14 cellular contexts compared by ENCODE assay signal in genomic region chr2:158045362-158045761, GRCh38. TPM values are rescaled to one million over a fixed set of nuclear protein-coding genes. Genes with fewer than 3 reads are reported as not detected.
DNase-seq lines count a peak whose midpoint lies in the region; ATAC-seq, FAIRE-seq and TF ChIP-seq lines count a peak whose summit lies in the region.
"Had no signal": no experiment of that assay in that cellular context is flagged by ENCODE, and none has a peak within 500 bp of the region (broad histone marks: within the 10 kb centered on the region; RNA-seq: fewer than 3 reads in every experiment).

No MANE protein-coding gene starts in this region.

- H3K79me2 ChIP-seq in GM12878 (ENCODE audit: control insufficient read depth, insufficient read depth, low read length): no peaks in the 10 kb centered on the region

- CTCF ChIA-PET in GM12878 (lab: Yijun Ruan, JAX): no interaction called here

- POLR2A ChIA-PET in GM12878 (lab: Charles Lee): no interaction called here

- H3K36me3 ChIP-seq in GM12878 (ENCODE audit: control insufficient read depth in 2 of 2, insufficient read depth in 2 of 2, low read length in 1 of 2) (no peaks in the 10 kb centered on the region), liver (ENCODE audit: control insufficient read depth in 4 of 4, insufficient read depth in 3 of 4, low read depth in 1 of 4, low read length in 3 of 4) (no peaks in the 10 kb centered on the region)
- H3K36me3 ChIP-seq: spleen had no signal

- ATAC-seq in GM12878 (no peak), omental fat pad (ENCODE audit: low FRiP score) (no peak)
- ATAC-seq: CD8-positive, alpha-beta T cell; left ventricle myocardium superior had no signal

- in situ Hi-C loops in GM12878 (cut with MboI): no loop called here

- no peak overlapping the region for H3K4me3 ChIP-seq in GM12878
- no peak overlapping the region for H3K4me3 ChIP-seq in liver (ENCODE audit: low read depth in 1 of 3, low read length in 3 of 3)
- H3K4me3 ChIP-seq: spleen, testis had no signal

- no TSS peak for BruUV-seq in GM12878 (replicated peaks; lab: Mats Ljungman, UMichigan)

- no peak overlapping the region for H3K9ac ChIP-seq in GM12878 (ENCODE audit: control insufficient read depth, insufficient read depth, low read length)
- H3K9ac ChIP-seq in liver (ENCODE audit: low read depth in 1 of 2, low read length in 2 of 2): no peak overlapping the region

- TF ChIP-seq CTCF in D721Med (IDR thresholded peaks at IDR 0.05; ENCODE audit: insufficient read depth, missing control alignments): peak; percentile 1
- TF ChIP-seq CTCF in GM12878 (IDR thresholded peaks at IDR 0.05 in 2 of 3, conservative IDR thresholded peaks at IDR 0.05 in 1 of 3; ENCODE audit: control insufficient read depth in 2 of 3, extremely low read depth in 1 of 3, insufficient read depth in 1 of 3, low read depth in 3 of 3, low read length in 3 of 3): 0 out of 6 replicates have a peak, but pooled peaks of 1 of the 3 experiments have one; percentile 7
- TF ChIP-seq CTCF in liver (IDR thresholded peaks at IDR 0.05; ENCODE audit: low read depth, low read length, missing input control): peak; percentile 18
- no peak for TF ChIP-seq CTCF in omental fat pad (IDR thresholded peaks at IDR 0.05)

- no peak overlapping the region for H2AFZ ChIP-seq in GM12878 (ENCODE audit: control insufficient read depth, low read depth, low read length)

- FAIRE-seq in D721Med (lab: Jason Lieb, UNC) (no peak), GM12878 (lab: Jason Lieb, UNC) (no peak)

- TF ChIP-seq EP300 in GM12878 (IDR thresholded peaks at IDR 0.05; ENCODE audit: borderline replicate concordance in 1 of 2, control insufficient read depth in 1 of 2, low read depth in 2 of 2, low read length in 2 of 2): no peak

- no peaks in the 10 kb centered on the region for H3K4me1 ChIP-seq in GM12878 (ENCODE audit: control insufficient read depth, insufficient read depth, low read length)
- H3K4me1 ChIP-seq in liver (ENCODE audit: control insufficient read depth in 4 of 4, insufficient read depth in 4 of 4, low read length in 3 of 4): peaks cover 6 to 17% (median 13%) of the 10 kb centered on the region in 4 donors
- H3K4me1 ChIP-seq: testis had no signal

- no peak for TF ChIP-seq POLR2A in GM12878 (IDR thresholded peaks at IDR 0.05; ENCODE audit: low read depth, low read length)

- no peak overlapping the region for H3K27ac ChIP-seq in GM12878 (ENCODE audit: control insufficient read depth, insufficient read depth)
- H3K27ac ChIP-seq in liver (ENCODE audit: low read depth in 1 of 2, low read length in 2 of 2): no peak overlapping the region
- H3K27ac ChIP-seq: spleen, testis had no signal

- H3K27me3 ChIP-seq in GM12878 (replicated peaks in 1 of 2; ENCODE audit: control insufficient read depth in 2 of 2, insufficient read depth in 2 of 2, low read length in 1 of 2) (no peaks in the 10 kb centered on the region), liver (ENCODE audit: control insufficient read depth in 4 of 4, insufficient read depth in 4 of 4, low read length in 3 of 4) (no peaks in the 10 kb centered on the region)
- H3K27me3 ChIP-seq: testis had no signal

- RAD21 ChIA-PET in GM12878 (lab: Charles Lee; ENCODE audit: unreplicated experiment): no interaction called here

- SMC1A ChIA-PET in GM12878 (lab: Charles Lee; ENCODE audit: uncharacterized antibody, unreplicated experiment): interaction anchor here (1.0 kb wide), 1 partner anchor 9 kb away, joined by 3 read pairs; no protein-coding TSS in a partner anchor

- H4K20me1 ChIP-seq in GM12878 (ENCODE audit: control insufficient read depth, insufficient read depth): no peaks in the 10 kb centered on the region

- H3K9me3 ChIP-seq in GM12878 (replicated peaks; ENCODE audit: control insufficient read depth, insufficient read depth, low read length) (no peaks in the 10 kb centered on the region), liver (ENCODE audit: control insufficient read depth in 4 of 4, low read length in 3 of 4) (no peaks in the 10 kb centered on the region)
- H3K9me3 ChIP-seq: spleen, testis had no signal

- WGBS in GM12878 (ENCODE audit: insufficient coverage, insufficient replicate concordance, low lambda C conversion rate, missing lambda C conversion rate): 6% methylated on average over 3 of the region's 3 CpGs
- 91% methylated on average over 3 of the region's 3 CpGs for WGBS in liver

- intact Hi-C loops in GM12878 (cut with micrococcal nuclease; ENCODE audit: unreplicated experiment): no loop called here

- no peak for DNase-seq in D721Med (ENCODE audit: insufficient read length, low spot score)
- peak; percentile 63 for DNase-seq in HT-29 (ENCODE audit: low spot score)
- DNase-seq in GM12878 (ENCODE audit: low read depth, low spot score): no peak
- no peak for DNase-seq in NCI-H128 (lab: John Stamatoyannopoulos, UW; ENCODE audit: unreplicated experiment)
- DNase-seq in omental fat pad (ENCODE audit: low spot score): no peak
- no peak for DNase-seq in NCI-H1105 (lab: John Stamatoyannopoulos, UW)
- DNase-seq: activated CD4-positive, alpha-beta T cell treated with anti-CD3 and anti-CD28 coated beads, Interleukin-2, amount 50 U/mL, for 48 hours; CD8-positive, alpha-beta T cell; left ventricle myocardium superior; NCI-H1436; spleen; testis had no signal

- no peak overlapping the region for H3K4me2 ChIP-seq in GM12878 (ENCODE audit: control insufficient read depth, insufficient read depth)

- TF ChIP-seq RAD21 in GM12878 (IDR thresholded peaks at IDR 0.05; ENCODE audit: insufficient read depth, low read depth, low read length) (peak; percentile 21; the same call in 1 of the 2 replicates), liver (IDR thresholded peaks at IDR 0.05) (peak; percentile 63 to 77)

TF ChIP-seq in GM12878, 131 proteins besides CTCF, POLR2A, EP300 and RAD21:
- no peak for TF ChIP-seq YY1 (IDR thresholded peaks at IDR 0.05; ENCODE audit: low read depth, low read length)

TF ChIP-seq in liver, 16 proteins besides CTCF, POLR2A, EP300 and RAD21:
- no peak for TF ChIP-seq TAF1 (conservative IDR thresholded peaks at IDR 0.05)
- TF ChIP-seq RXRA (IDR thresholded peaks at IDR 0.05): no peak
- no peak for TF ChIP-seq JUND (IDR thresholded peaks at IDR 0.05)
- no peak for TF ChIP-seq NR2F2 (IDR thresholded peaks at IDR 0.05)
- TF ChIP-seq HNF4A (conservative IDR thresholded peaks at IDR 0.05): no peak
- TF ChIP-seq GABPA (IDR thresholded peaks at IDR 0.05 in 1 of 2, conservative IDR thresholded peaks at IDR 0.05 in 1 of 2): no peak
- TF ChIP-seq HNF4G (IDR thresholded peaks at IDR 0.05): no peak

RNA-seq across cellular contexts. Expression of gene UPP2, which starts 56.3 kb away (rescaled TPM):
- total RNA-seq in HT-29 (2014; rRNA removed; shearing (Covaris generic)): not detected in 2 replicates
- not detected in 2 replicates for total RNA-seq in GM12878 (2013; cell fraction: nucleolus; rRNA removed)
- total RNA-seq in GM12878 (2014; rRNA removed): not detected in 2 replicates
- total RNA-seq in GM12878 (2014; rRNA removed; fragmentation: Illumina TruSeq; extraction: Trizol): not detected in 2 replicates
- not detected in 2 replicates for total RNA-seq in GM12878 (2021)
- polyA plus RNA-seq in GM12878 (2011; ENCODE audit: low read depth): not detected
- not detected in 2 replicates for polyA plus RNA-seq in GM12878 (2011; rRNA removed)
- polyA plus RNA-seq in GM12878 (2011; cell fraction: cytosol; rRNA removed): not detected in 2 replicates
- polyA plus RNA-seq in GM12878 (2011; cell fraction: nucleus; rRNA removed): not detected in 2 replicates
- not detected in 2 replicates for polyA plus RNA-seq in GM12878 (2012)
- not detected in 2 replicates for polyA plus RNA-seq in GM12878 (2014; fragmentation: Illumina TruSeq; extraction: Trizol)
- polyA plus RNA-seq in GM12878 (2014; fragmentation: Nextera tagmentation; extraction: Ambion mirVana): not detected
- polyA plus RNA-seq in GM12878 (2014; rRNA removed): not detected in 2 replicates
- polyA plus RNA-seq in GM12878 (2016; fragmentation: Nextera tagmentation; extraction: Ambion mirVana): not detected
- polyA minus RNA-seq in GM12878 (2011; rRNA and poly(A)+ RNA removed): not detected in 2 replicates
- polyA minus RNA-seq in GM12878 (2011; cell fraction: cytosol; rRNA and poly(A)+ RNA removed): not detected in 2 replicates
- polyA minus RNA-seq in GM12878 (2011; cell fraction: nucleus; rRNA and poly(A)+ RNA removed): not detected in 2 replicates
- 1 to 10 TPM in 1 of 2 donors, under 1 TPM in 1; 0.51 to 1.2 TPM for total RNA-seq in liver
- 1 to 10 TPM; 1.5 to 9.0 TPM for polyA plus RNA-seq in liver
- not detected for total RNA-seq in omental fat pad
- total RNA-seq: activated T-helper 2 cell treated with anti-CD3 and anti-CD28 coated beads, Interferon-gamma antibody, Interleukin-2, Interleukin-4, amounts not matched to agents 10 μg/mL and 5 μg/mL and 100 μg/mL, durations not matched to agents 14 hours and 24 hours and 36 hours; CD8-positive, alpha-beta T cell; left ventricle myocardium superior; spleen had no signal

Comparison
In these comparisons a context has a peak if more than half of its experiments do, and no peak if none do; other contexts are left out.
1. CTCF ChIP-seq: peak in D721Med (single experiment) and liver (single experiment); none in omental fat pad (0 of 3).